ENCODE assay signal across 1 cellular context in the genomic region with DNA sequence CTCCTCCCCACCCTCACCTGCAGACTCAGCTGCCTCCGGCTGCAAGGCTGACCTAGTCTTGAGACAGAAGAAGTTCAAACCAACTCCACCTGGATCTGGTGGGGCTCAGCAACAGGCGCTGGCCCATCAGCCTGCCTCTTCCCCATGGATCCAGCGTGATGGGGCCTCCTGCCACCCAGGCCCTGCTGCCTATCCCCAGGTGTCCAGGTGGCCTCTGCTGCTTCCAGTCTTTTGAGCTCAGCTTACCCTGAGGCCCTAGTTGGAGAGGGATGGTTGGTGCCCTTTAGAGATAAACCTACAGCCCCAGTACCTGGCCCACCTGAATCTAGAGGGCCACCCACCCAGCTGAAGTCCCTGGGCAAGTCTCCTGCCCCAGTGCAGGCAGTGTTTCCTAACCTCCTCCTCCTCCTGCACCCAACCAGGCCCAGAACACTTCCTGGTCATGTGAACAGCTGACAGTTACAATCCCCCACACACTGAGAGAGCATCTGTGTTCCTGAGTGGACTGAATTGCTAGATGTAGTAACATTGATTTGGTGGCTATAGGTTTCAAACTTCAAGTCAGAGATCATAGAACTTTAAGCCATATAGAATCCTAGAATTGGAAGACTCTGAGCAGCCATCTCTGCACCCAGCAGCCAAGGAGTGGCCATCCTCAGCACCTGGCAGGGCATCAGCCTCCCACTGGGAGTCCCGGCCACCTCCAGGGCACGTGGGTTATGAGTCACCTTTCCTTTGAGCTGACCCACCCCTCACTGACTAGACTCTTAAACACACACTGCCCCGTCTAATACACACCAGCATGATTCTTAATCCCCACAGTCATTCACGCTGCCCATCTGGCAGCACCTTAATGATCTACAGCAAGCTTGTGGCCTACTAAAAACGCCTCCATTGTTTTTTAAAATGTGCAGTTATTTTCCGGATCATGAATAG.
TF ChIP-seq lines count a peak whose summit lies in the region.

No MANE protein-coding gene starts in this region.

TF ChIP-seq in WTC11, 78 proteins besides CTCF, POLR2A, EP300 and RAD21 (continued from another document):
- TF ChIP-seq, protein P1, sequence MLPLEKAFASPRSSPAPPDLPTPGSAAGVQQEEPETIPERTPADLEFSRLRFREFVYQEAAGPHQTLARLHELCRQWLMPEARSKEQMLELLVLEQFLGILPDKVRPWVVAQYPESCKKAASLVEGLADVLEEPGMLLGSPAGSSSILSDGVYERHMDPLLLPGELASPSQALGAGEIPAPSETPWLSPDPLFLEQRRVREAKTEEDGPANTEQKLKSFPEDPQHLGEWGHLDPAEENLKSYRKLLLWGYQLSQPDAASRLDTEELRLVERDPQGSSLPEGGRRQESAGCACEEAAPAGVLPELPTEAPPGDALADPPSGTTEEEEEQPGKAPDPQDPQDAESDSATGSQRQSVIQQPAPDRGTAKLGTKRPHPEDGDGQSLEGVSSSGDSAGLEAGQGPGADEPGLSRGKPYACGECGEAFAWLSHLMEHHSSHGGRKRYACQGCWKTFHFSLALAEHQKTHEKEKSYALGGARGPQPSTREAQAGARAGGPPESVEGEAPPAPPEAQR (CRISPR knock-in tag; IDR thresholded peaks at IDR 0.05): no peak
- TF ChIP-seq JAZF1 (CRISPR knock-in tag; IDR thresholded peaks at IDR 0.05) (no peak), MXD4 (CRISPR knock-in tag; IDR thresholded peaks at IDR 0.05; ENCODE audit: borderline replicate concordance) (no peak), RELA (CRISPR knock-in tag; IDR thresholded peaks at IDR 0.05; ENCODE audit: borderline replicate concordance) (no peak)
- TF ChIP-seq, protein P2, sequence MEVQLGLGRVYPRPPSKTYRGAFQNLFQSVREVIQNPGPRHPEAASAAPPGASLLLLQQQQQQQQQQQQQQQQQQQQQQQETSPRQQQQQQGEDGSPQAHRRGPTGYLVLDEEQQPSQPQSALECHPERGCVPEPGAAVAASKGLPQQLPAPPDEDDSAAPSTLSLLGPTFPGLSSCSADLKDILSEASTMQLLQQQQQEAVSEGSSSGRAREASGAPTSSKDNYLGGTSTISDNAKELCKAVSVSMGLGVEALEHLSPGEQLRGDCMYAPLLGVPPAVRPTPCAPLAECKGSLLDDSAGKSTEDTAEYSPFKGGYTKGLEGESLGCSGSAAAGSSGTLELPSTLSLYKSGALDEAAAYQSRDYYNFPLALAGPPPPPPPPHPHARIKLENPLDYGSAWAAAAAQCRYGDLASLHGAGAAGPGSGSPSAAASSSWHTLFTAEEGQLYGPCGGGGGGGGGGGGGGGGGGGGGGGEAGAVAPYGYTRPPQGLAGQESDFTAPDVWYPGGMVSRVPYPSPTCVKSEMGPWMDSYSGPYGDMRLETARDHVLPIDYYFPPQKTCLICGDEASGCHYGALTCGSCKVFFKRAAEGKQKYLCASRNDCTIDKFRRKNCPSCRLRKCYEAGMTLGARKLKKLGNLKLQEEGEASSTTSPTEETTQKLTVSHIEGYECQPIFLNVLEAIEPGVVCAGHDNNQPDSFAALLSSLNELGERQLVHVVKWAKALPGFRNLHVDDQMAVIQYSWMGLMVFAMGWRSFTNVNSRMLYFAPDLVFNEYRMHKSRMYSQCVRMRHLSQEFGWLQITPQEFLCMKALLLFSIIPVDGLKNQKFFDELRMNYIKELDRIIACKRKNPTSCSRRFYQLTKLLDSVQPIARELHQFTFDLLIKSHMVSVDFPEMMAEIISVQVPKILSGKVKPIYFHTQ (CRISPR knock-in tag; IDR thresholded peaks at IDR 0.05): no peak
- TF ChIP-seq, protein P3, sequence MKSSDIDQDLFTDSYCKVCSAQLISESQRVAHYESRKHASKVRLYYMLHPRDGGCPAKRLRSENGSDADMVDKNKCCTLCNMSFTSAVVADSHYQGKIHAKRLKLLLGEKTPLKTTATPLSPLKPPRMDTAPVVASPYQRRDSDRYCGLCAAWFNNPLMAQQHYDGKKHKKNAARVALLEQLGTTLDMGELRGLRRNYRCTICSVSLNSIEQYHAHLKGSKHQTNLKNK (CRISPR knock-in tag; IDR thresholded peaks at IDR 0.05): no peak
TF ChIP-seq in WTC11: peak in this region for 0.
